8 cellular contexts compared by ENCODE assay signal in genomic region chr2:39728941-39729351, GRCh38. TPM values are rescaled to one million over a fixed set of nuclear protein-coding genes. Genes with fewer than 3 reads are reported as not detected.
DNase-seq lines count a peak whose midpoint lies in the region; ATAC-seq and TF ChIP-seq lines count a peak whose summit lies in the region.

No MANE protein-coding gene starts in this region.

- 60 to 68% (median 63%) methylated on average over 5 of the region's 5 CpGs for WGBS in psoas muscle, 3 donors

- TF ChIP-seq CTCF in fibroblast of lung (conservative IDR thresholded peaks at IDR 0.05 in 1 of 2, IDR thresholded peaks at IDR 0.05 in 1 of 2; ENCODE audit: low read depth in 1 of 2, low read length in 2 of 2), result peak; percentile 42 to 81
- peak; percentile 48 for TF ChIP-seq CTCF in psoas muscle (IDR thresholded peaks at IDR 0.05)

- H3K36me3 ChIP-seq in fibroblast of lung (ENCODE audit: control insufficient read depth, insufficient read depth, low read length), result peaks cover 2% of the 10 kb centered on the region
- H3K36me3 ChIP-seq in psoas muscle (ENCODE audit: insufficient read depth in 1 of 2, low read depth in 1 of 2), result no peaks in the 10 kb centered on the region

- no peaks in the 10 kb centered on the region for H4K20me1 ChIP-seq in fibroblast of lung (ENCODE audit: control insufficient read depth, extremely low read depth, insufficient read depth, low read length)

- H3K27ac ChIP-seq in fibroblast of lung (ENCODE audit: insufficient read depth, low read length), result no peak overlapping the region
- H3K27ac ChIP-seq in psoas muscle, result no peak overlapping the region

- no peak overlapping the region for H3K9ac ChIP-seq in fibroblast of lung (ENCODE audit: insufficient read depth, low read length)

- no peak overlapping the region for H3K4me2 ChIP-seq in fibroblast of lung (ENCODE audit: extremely low read depth, insufficient read depth, low read length)

- no peaks in the 10 kb centered on the region for H3K79me2 ChIP-seq in fibroblast of lung (ENCODE audit: control insufficient read depth, insufficient read depth, low read length)

- H3K27me3 ChIP-seq in fibroblast of lung (ENCODE audit: control insufficient read depth, insufficient read depth, low read length) (no peaks in the 10 kb centered on the region), psoas muscle (ENCODE audit: insufficient read depth in 3 of 3, low read length in 2 of 3) (no peaks in the 10 kb centered on the region)

- intact Hi-C loops in psoas muscle (cut with DNase I), result loop anchor here (10.0 kb wide), 2 partner anchors 134 to 214 kb away; no protein-coding TSS in a partner anchor

- H3K4me3 ChIP-seq in fibroblast of lung (replicated peaks in 1 of 4; ENCODE audit: control extremely low read depth in 1 of 4, insufficient read depth in 1 of 4, low read depth in 3 of 4, low read length in 4 of 4) (no peak overlapping the region), psoas muscle (no peak overlapping the region)

- ATAC-seq in GM18498 (IDR thresholded peaks at IDR 0.05; ENCODE audit: unreplicated experiment) (peak; percentile 51), HG03521 (IDR thresholded peaks at IDR 0.05; ENCODE audit: unreplicated experiment) (peak; percentile 60), psoas muscle (peak in 1 of 4 donors; percentile 39), HG02852 (IDR thresholded peaks at IDR 0.05; ENCODE audit: unreplicated experiment) (no peak)

- DNase-seq in AG20443 (ENCODE audit: low spot score) (peak; percentile 57), SW 1271 (lab: John Stamatoyannopoulos, UW) (peak; percentile 25 to 27), fibroblast of lung (ENCODE audit: low read depth in 2 of 2) (peak; percentile 42 to 73), psoas muscle (peak in 1 of 2 donors; percentile 49), activated gamma-delta T cell (lab: John Stamatoyannopoulos, UW) (no peak)

- no peaks in the 10 kb centered on the region for H3K9me3 ChIP-seq in fibroblast of lung (ENCODE audit: control insufficient read depth, insufficient read depth, low read depth, low read length)
- H3K9me3 ChIP-seq in psoas muscle, result no peaks in the 10 kb centered on the region

- no peak overlapping the region for H2AFZ ChIP-seq in fibroblast of lung (ENCODE audit: low read length)

- H3K4me1 ChIP-seq in fibroblast of lung (ENCODE audit: control insufficient read depth, extremely low read depth, insufficient read depth, low read length) (no peaks in the 10 kb centered on the region), psoas muscle (peaks cover 21% of the 10 kb centered on the region)

RNA-seq across cellular contexts. Expression of gene THUMPD2, which starts 50.1 kb away (rescaled TPM):
- total RNA-seq in fibroblast of lung (7.4 and 10.2 TPM in 2 replicates), psoas muscle (10 to 100 TPM in 1 of 4 donors, 1 to 10 TPM in 3; 6.5 to 12.7 (median 9.0) TPM)
- polyA plus RNA-seq in fibroblast of lung (7.0 and 8.1 TPM in 2 replicates), psoas muscle (1 to 10 TPM; 7.1 to 7.5 (median 7.3) TPM)
- 4.6 and 4.9 TPM in 2 replicates for polyA plus RNA-seq in fibroblast of lung (2012)
- polyA minus RNA-seq in fibroblast of lung (ENCODE audit: low replicate concordance), result 5.4 and 5.5 TPM in 2 replicates
